In the genomic region with DNA sequence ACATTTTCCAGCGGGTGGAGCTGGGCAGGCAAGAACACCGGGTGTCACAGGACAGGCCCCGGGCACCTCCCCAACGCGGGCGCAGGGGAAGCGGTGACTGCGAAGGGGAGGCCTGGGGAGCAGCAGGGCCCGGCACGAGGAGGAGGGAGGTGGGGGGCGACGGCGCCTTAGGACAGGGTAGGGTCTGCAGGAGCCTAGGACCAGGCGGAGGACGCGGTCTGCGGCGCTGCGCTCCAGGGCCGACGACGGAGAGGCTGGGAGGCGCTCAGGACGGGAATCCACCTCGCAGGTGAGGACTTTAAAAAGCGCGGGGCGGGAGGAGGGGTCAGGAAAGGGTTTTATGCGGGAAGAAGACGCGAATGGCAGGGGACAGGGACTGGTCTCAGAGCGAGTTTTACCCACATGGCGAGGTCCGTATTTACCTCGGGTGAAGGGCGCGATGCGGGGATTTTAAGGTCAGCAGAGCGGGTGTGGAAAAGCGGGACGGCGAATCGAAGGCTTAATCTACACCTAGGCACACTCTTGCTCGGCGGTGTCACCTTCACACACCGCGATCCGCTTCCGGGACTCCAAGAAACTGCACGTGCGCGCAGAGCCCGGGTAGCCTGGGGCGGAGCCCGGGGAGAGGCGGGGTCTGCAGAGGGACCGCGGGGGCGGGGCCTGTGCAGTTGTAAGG, we compare ENCODE assay signal across 11 cellular contexts. TPM values are rescaled to one million over a fixed set of nuclear protein-coding genes. Genes with fewer than 3 reads are reported as not detected.
DNase-seq lines count a peak whose midpoint lies in the region; ATAC-seq and TF ChIP-seq lines count a peak whose summit lies in the region.
"Had no signal": no experiment of that assay in that cellular context is flagged by ENCODE, and none has a peak within 500 bp of the region (broad histone marks: within the 10 kb centered on the region; RNA-seq: fewer than 3 reads in every experiment).

No MANE protein-coding gene starts in this region.

- H3K4me3 ChIP-seq in astrocyte of the spinal cord (ENCODE audit: low read depth, low read length) (peak overlapping the region; percentile 18), iPS-20b (ENCODE audit: low read length) (peak overlapping the region; percentile 60; the same call in 1 of the 2 replicates), thyroid gland (replicated peaks in 1 of 3) (peak overlapping the region in 2 of 3 donors; percentile 9 to 14)

- 4 to 5% methylated on average over 58 to 59 of the region's 59 CpGs for WGBS in thyroid gland, 2 donors

- H3K36me3 ChIP-seq in iPS-20b (ENCODE audit: insufficient read depth, low read depth, low read length) (no peaks in the 10 kb centered on the region), thyroid gland (no peaks in the 10 kb centered on the region)

- peaks cover 29% of the 10 kb centered on the region for H3K27me3 Mint-ChIP-seq in activated naive CD8-positive, alpha-beta T cell treated with anti-CD3 and anti-CD28 coated beads for 36 hours
- peaks cover 5% of the 10 kb centered on the region for H3K27me3 Mint-ChIP-seq in activated naive CD8-positive, alpha-beta T cell treated with anti-CD3 and anti-CD28 coated beads, Interleukin-2, amount 50 U/mL, for 24 hours

- no peaks in the 10 kb centered on the region for H3K4me1 ChIP-seq in iPS-20b (ENCODE audit: insufficient read depth, low read length)
- H3K4me1 ChIP-seq in thyroid gland = peaks cover 0 to 10% of the 10 kb centered on the region in 2 donors
- H3K4me1 ChIP-seq: Caco-2 had no signal

- H3K4me1 Mint-ChIP-seq in activated naive CD8-positive, alpha-beta T cell treated with anti-CD3 and anti-CD28 coated beads for 36 hours = no peaks in the 10 kb centered on the region
- H3K4me1 Mint-ChIP-seq in activated naive CD8-positive, alpha-beta T cell treated with anti-CD3 and anti-CD28 coated beads, Interleukin-2, amount 50 U/mL, for 24 hours = no peaks in the 10 kb centered on the region

- H3K27me3 ChIP-seq in iPS-20b (ENCODE audit: insufficient read depth, low read length) = peaks cover 17% of the 10 kb centered on the region; the same call in 1 of the 2 replicates
- H3K27me3 ChIP-seq in thyroid gland = no peaks in the 10 kb centered on the region

- ATAC-seq in activated naive CD8-positive, alpha-beta T cell treated with anti-CD3 and anti-CD28 coated beads, Interleukin-2, amount 50 U/mL, for 24 hours = no peak
- ATAC-seq in GM19395 (IDR thresholded peaks at IDR 0.05; ENCODE audit: unreplicated experiment) (no peak), GM18868 (IDR thresholded peaks at IDR 0.05; ENCODE audit: unreplicated experiment) (no peak), HG02588 (IDR thresholded peaks at IDR 0.05; ENCODE audit: unreplicated experiment) (no peak)

- intact Hi-C loops in thyroid gland (cut with DNase I) = no loop called here

- no peak overlapping the region for H3K27ac ChIP-seq in iPS-20b (ENCODE audit: low read length)
- no peak overlapping the region for H3K27ac ChIP-seq in thyroid gland

- DNase-seq in activated naive CD8-positive, alpha-beta T cell treated with anti-CD3 and anti-CD28 coated beads for 36 hours = peak; percentile 38
- no peak for DNase-seq in activated naive CD8-positive, alpha-beta T cell treated with anti-CD3 and anti-CD28 coated beads, Interleukin-2, amount 50 U/mL, for 24 hours
- no peak for DNase-seq in astrocyte of the spinal cord (ENCODE audit: low read depth, low spot score)
- peak; percentile 71 to 75 for DNase-seq in thyroid gland
- DNase-seq: Caco-2 had no signal

- H3K27ac Mint-ChIP-seq in activated naive CD8-positive, alpha-beta T cell treated with anti-CD3 and anti-CD28 coated beads for 36 hours = no peak overlapping the region
- H3K27ac Mint-ChIP-seq in activated naive CD8-positive, alpha-beta T cell treated with anti-CD3 and anti-CD28 coated beads, Interleukin-2, amount 50 U/mL, for 24 hours = no peak overlapping the region

- peak overlapping the region; percentile 51; the same call in 1 of the 2 replicates for H3K9ac ChIP-seq in iPS-20b (ENCODE audit: low read depth, low read length)

- peaks cover 48% of the 10 kb centered on the region for H3K9me3 Mint-ChIP-seq in activated naive CD8-positive, alpha-beta T cell treated with anti-CD3 and anti-CD28 coated beads for 36 hours
- peaks cover 38% of the 10 kb centered on the region for H3K9me3 Mint-ChIP-seq in activated naive CD8-positive, alpha-beta T cell treated with anti-CD3 and anti-CD28 coated beads, Interleukin-2, amount 50 U/mL, for 24 hours

- TF ChIP-seq POLR2A in thyroid gland (IDR thresholded peaks at IDR 0.05) = peak in 1 of 2 donors; percentile 19

- H3K9me3 ChIP-seq in iPS-20b (ENCODE audit: insufficient read depth, low read depth, low read length) = no peaks in the 10 kb centered on the region; the same call in none of the 2 replicates
- no peaks in the 10 kb centered on the region for H3K9me3 ChIP-seq in thyroid gland

- peaks cover 30% of the 10 kb centered on the region for H3K36me3 Mint-ChIP-seq in activated naive CD8-positive, alpha-beta T cell treated with anti-CD3 and anti-CD28 coated beads for 36 hours
- H3K36me3 Mint-ChIP-seq in activated naive CD8-positive, alpha-beta T cell treated with anti-CD3 and anti-CD28 coated beads, Interleukin-2, amount 50 U/mL, for 24 hours (ENCODE audit: low read depth) = peaks cover 31% of the 10 kb centered on the region

- no peak overlapping the region for H3K4me3 Mint-ChIP-seq in activated naive CD8-positive, alpha-beta T cell treated with anti-CD3 and anti-CD28 coated beads for 36 hours
- no peak overlapping the region for H3K4me3 Mint-ChIP-seq in activated naive CD8-positive, alpha-beta T cell treated with anti-CD3 and anti-CD28 coated beads, Interleukin-2, amount 50 U/mL, for 24 hours

- in situ Hi-C loops in astrocyte of the spinal cord (cut with HindIII; ENCODE audit: low sequenced_read_pairs) = no loop called here

- TF ChIP-seq CTCF in astrocyte of the spinal cord (IDR thresholded peaks at IDR 0.05; ENCODE audit: low read depth, low read length) = no peak
- no peak for TF ChIP-seq CTCF in thyroid gland (IDR thresholded peaks at IDR 0.05)

RNA-seq across cellular contexts. Expression of a gene that starts 13.5 kb away (rescaled TPM):
- not detected for total RNA-seq in activated naive CD8-positive, alpha-beta T cell treated with anti-CD3 and anti-CD28 coated beads for 36 hours
- under 1 TPM in 1 of 4 donors, not detected in 3; 0.40 TPM for total RNA-seq in thyroid gland
- total RNA-seq: HT1080, mesenteric fat pad had no signal

RNA-seq across cellular contexts. Expression of a gene that starts 44.3 kb away (rescaled TPM):
- not detected for total RNA-seq in activated naive CD8-positive, alpha-beta T cell treated with anti-CD3 and anti-CD28 coated beads for 36 hours
- not detected for total RNA-seq in thyroid gland
- total RNA-seq: Caco-2, HT1080, mesenteric fat pad had no signal

RNA-seq across cellular contexts. Expression of a gene that starts 45.2 kb away (rescaled TPM):
- total RNA-seq in activated naive CD8-positive, alpha-beta T cell treated with anti-CD3 and anti-CD28 coated beads for 36 hours = 10 to 100 TPM; 22.6 to 27.4 TPM
- total RNA-seq in thyroid gland = 100 to 1,000 TPM in 1 of 4 donors, 10 to 100 TPM in 3; 61.0 to 109 (median 81.4) TPM

Comparison
In these comparisons a context has a peak if more than half of its experiments do, and no peak if none do; other contexts are left out.
1. DNase-seq: peak in activated naive CD8-positive, alpha-beta T cell treated with anti-CD3 and anti-CD28 coated beads for 36 hours (single experiment) and thyroid gland (2 of 2); none in activated naive CD8-positive, alpha-beta T cell treated with anti-CD3 and anti-CD28 coated beads, Interleukin-2, amount 50 U/mL, for 24 hours (single experiment) and astrocyte of the spinal cord (single experiment).
2. Peak in every context shown above with its lines, with median percentiles within 50 percentile points of each other: H3K4me3 ChIP-seq.